In genomic region chr12:113359133-113359938, GRCh38 we compare ENCODE assay signal across 8 cellular contexts. TPM values are rescaled to one million over a fixed set of nuclear protein-coding genes. Genes with fewer than 3 reads are reported as not detected.
DNase-seq lines count a peak whose midpoint lies in the region; ATAC-seq and TF ChIP-seq lines count a peak whose summit lies in the region.

No MANE protein-coding gene starts in this region.

- H3K36me3 ChIP-seq in hepatocyte (replicated peaks; ENCODE audit: insufficient read depth, low read depth) (no peaks in the 10 kb centered on the region), rectal smooth muscle tissue (ENCODE audit: control insufficient read depth, insufficient read depth, low read length) (no peaks in the 10 kb centered on the region)

- peak; percentile 18 for ATAC-seq in HG03139 (IDR thresholded peaks at IDR 0.05; ENCODE audit: unreplicated experiment)
- no peak for ATAC-seq in activated naive CD8-positive, alpha-beta T cell treated with anti-CD3 and anti-CD28 coated beads, Interleukin-2, amount 50 U/mL, for 24 hours

- peaks cover 14 to 16% of the 10 kb centered on the region in 2 donors for H3K36me3 Mint-ChIP-seq in CD14-positive monocyte
- peaks cover 3% of the 10 kb centered on the region for H3K36me3 Mint-ChIP-seq in activated naive CD8-positive, alpha-beta T cell treated with anti-CD3 and anti-CD28 coated beads, Interleukin-2, amount 50 U/mL, for 24 hours (ENCODE audit: low read depth)

- H3K4me1 Mint-ChIP-seq in CD14-positive monocyte, result peaks cover 34% of the 10 kb centered on the region
- H3K4me1 Mint-ChIP-seq in activated naive CD8-positive, alpha-beta T cell treated with anti-CD3 and anti-CD28 coated beads, Interleukin-2, amount 50 U/mL, for 24 hours, result peaks cover 19% of the 10 kb centered on the region

- H3K9me2 ChIP-seq in hepatocyte (replicated peaks; ENCODE audit: insufficient read depth), result no peaks in the 10 kb centered on the region

- peaks cover 9% of the 10 kb centered on the region for H3K79me2 ChIP-seq in hepatocyte

- H3K27me3 ChIP-seq in hepatocyte (no peaks in the 10 kb centered on the region), rectal smooth muscle tissue (ENCODE audit: control insufficient read depth, insufficient read depth, low read length) (no peaks in the 10 kb centered on the region)

- TF ChIP-seq CTCF in CD14-positive monocyte (IDR thresholded peaks at IDR 0.05) (no peak), hepatocyte (IDR thresholded peaks at IDR 0.05; ENCODE audit: poor library complexity) (no peak)

- H2AFZ ChIP-seq in hepatocyte, result peak overlapping the region; percentile 85

- H3K27ac ChIP-seq in hepatocyte (peak overlapping the region; percentile 52), rectal smooth muscle tissue (ENCODE audit: low read depth, low read length) (peak overlapping the region; percentile 80)

- peaks cover 11% of the 10 kb centered on the region for H3K4me1 ChIP-seq in hepatocyte (ENCODE audit: insufficient read depth)
- H3K4me1 ChIP-seq in rectal smooth muscle tissue (ENCODE audit: control insufficient read depth, insufficient read depth, low read length), result peaks cover 3% of the 10 kb centered on the region

- peak overlapping the region; percentile 89 to 92 for H3K4me3 Mint-ChIP-seq in CD14-positive monocyte
- peak overlapping the region; percentile 86 for H3K4me3 Mint-ChIP-seq in activated naive CD8-positive, alpha-beta T cell treated with anti-CD3 and anti-CD28 coated beads, Interleukin-2, amount 50 U/mL, for 24 hours

- H3K9me3 Mint-ChIP-seq in CD14-positive monocyte, result peaks cover 0 to under 1% (median 0%) of the 10 kb centered on the region in 7 donors
- no peaks in the 10 kb centered on the region for H3K9me3 Mint-ChIP-seq in activated naive CD8-positive, alpha-beta T cell treated with anti-CD3 and anti-CD28 coated beads, Interleukin-2, amount 50 U/mL, for 24 hours

- H4K20me1 ChIP-seq in hepatocyte (ENCODE audit: insufficient read depth, poor library complexity, severe bottlenecking), result peaks cover 13% of the 10 kb centered on the region

- peaks cover 0 to 5% (median 3%) of the 10 kb centered on the region in 3 donors for H3K27me3 Mint-ChIP-seq in CD14-positive monocyte (ENCODE audit: low read depth in 3 of 3)
- no peaks in the 10 kb centered on the region for H3K27me3 Mint-ChIP-seq in activated naive CD8-positive, alpha-beta T cell treated with anti-CD3 and anti-CD28 coated beads, Interleukin-2, amount 50 U/mL, for 24 hours

- intact Hi-C loops in CD14-positive monocyte (cut with micrococcal nuclease), result loop anchor here (2.0 to 5.0 kb wide), 3 partner anchors 25 to 68 kb away; partner anchors contain the start of gene SLC8B1 (in 1 of the 2)

- H3K9ac ChIP-seq in rectal smooth muscle tissue (ENCODE audit: low read length), result peak overlapping the region; percentile 65

- DNase-seq in CD14-positive monocyte (ENCODE audit: low spot score) (no peak), hepatocyte (ENCODE audit: low spot score) (no peak), NCI-H146 (lab: John Stamatoyannopoulos, UW) (no peak), ecto neural progenitor cell (ENCODE audit: low spot score) (no peak)
- DNase-seq in activated naive CD8-positive, alpha-beta T cell treated with anti-CD3 and anti-CD28 coated beads, Interleukin-2, amount 50 U/mL, for 24 hours, result peak; percentile 11
- no peak for DNase-seq in stimulated activated CD8-positive, alpha-beta memory T cell treated with anti-CD3 and anti-CD28 coated beads, Interleukin-4, amount 100 ng/mL, for 48 hours

- peak overlapping the region; percentile 99 for H3K4me3 ChIP-seq in hepatocyte
- H3K4me3 ChIP-seq in rectal smooth muscle tissue (ENCODE audit: low read length), result peak overlapping the region; percentile 89

- H3K4me2 ChIP-seq in hepatocyte, result peak overlapping the region; percentile 95

- peak overlapping the region in 6 of 7 donors; percentile 26 to 86 (median 46) for H3K27ac Mint-ChIP-seq in CD14-positive monocyte
- H3K27ac Mint-ChIP-seq in activated naive CD8-positive, alpha-beta T cell treated with anti-CD3 and anti-CD28 coated beads, Interleukin-2, amount 50 U/mL, for 24 hours, result peak overlapping the region; percentile 1

- no peaks in the 10 kb centered on the region for H3K9me3 ChIP-seq in hepatocyte (ENCODE audit: low read depth)

- whole genome bisulfite sequencing in hepatocyte (ENCODE audit: low lambda C conversion rate, missing lambda C conversion rate), result 45% methylated on average over 11 of the region's 11 CpGs

RNA-seq across cellular contexts. Expression of gene PLBD2, which starts 0.9 kb away (rescaled TPM):
- polyA plus RNA-seq in CD14-positive monocyte (10 to 100 TPM in 1 of 2 donors, 1 to 10 TPM in 1; 8.8 to 12.4 TPM), hepatocyte (40.5 and 47.6 TPM in 2 replicates)
- total RNA-seq in hepatocyte, result 19.1 and 32.5 TPM in 2 replicates

RNA-seq across cellular contexts. Expression of gene SLC8B1, which starts 24.4 kb away (rescaled TPM):
- 10 to 100 TPM; 21.6 to 32.4 TPM for polyA plus RNA-seq in CD14-positive monocyte
- total RNA-seq in hepatocyte, result 15.4 and 19.7 TPM in 2 replicates
- polyA plus RNA-seq in hepatocyte, result 17.9 and 21.8 TPM in 2 replicates

RNA-seq across cellular contexts. Expression of gene SDS, which starts 44.4 kb away (rescaled TPM):
- polyA plus RNA-seq in CD14-positive monocyte (1 to 10 TPM in 1 of 2 donors, under 1 TPM in 1; 0.89 to 1.1 TPM), hepatocyte (0.39 and 1.1 TPM in 2 replicates)
- total RNA-seq in hepatocyte, result 0.43 and 1.3 TPM in 2 replicates
